Comparison of ENCODE assay signal across 1 cellular context in the genomic region with DNA sequence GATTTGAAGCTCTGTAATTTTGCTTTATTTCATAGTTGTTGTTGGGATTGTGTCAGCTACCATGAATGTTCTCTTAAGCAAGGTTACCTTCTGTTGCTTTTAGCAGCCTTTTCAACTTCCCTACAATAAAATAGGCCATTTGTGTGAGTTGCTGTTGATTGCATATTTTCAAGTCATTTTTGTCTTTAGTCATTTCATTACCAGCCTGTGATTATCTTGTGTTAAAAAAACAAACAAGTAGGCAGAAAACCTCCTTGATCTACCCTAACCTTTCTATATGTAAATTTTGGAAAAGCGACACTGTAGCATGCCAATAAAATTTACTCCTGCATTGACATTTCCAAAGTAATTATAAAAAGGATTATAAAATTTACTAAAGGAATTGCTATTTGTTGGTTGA.
TF ChIP-seq lines count a peak whose summit lies in the region.

No MANE protein-coding gene starts in this region.

TF ChIP-seq in HEK293, 187 proteins besides CTCF, POLR2A, EP300 and RAD21 (continued from another document):
- TF ChIP-seq BCL11A (tag by site-specific recombination; IDR thresholded peaks at IDR 0.05; ENCODE audit: low read depth) (no peak), KLF17 (tag by site-specific recombination; IDR thresholded peaks at IDR 0.05) (no peak), ZFP3 (tag by site-specific recombination; IDR thresholded peaks at IDR 0.05; ENCODE audit: low read depth) (no peak), GLI4 (tag by site-specific recombination; IDR thresholded peaks at IDR 0.05) (no peak), TRIM28 (IDR thresholded peaks at IDR 0.05; ENCODE audit: borderline replicate concordance, low read length) (no peak), ZNF660 (tag by site-specific recombination; IDR thresholded peaks at IDR 0.05) (no peak), ZNF2 (tag by site-specific recombination; IDR thresholded peaks at IDR 0.05) (no peak), ZXDB (tag by site-specific recombination; IDR thresholded peaks at IDR 0.05) (no peak), HOXD13 (CRISPR knock-in tag; IDR thresholded peaks at IDR 0.05; ENCODE audit: borderline replicate concordance) (no peak), ZNF626 (tag by site-specific recombination; IDR thresholded peaks at IDR 0.05) (no peak), ZNF24 (tag by site-specific recombination; IDR thresholded peaks at IDR 0.05) (no peak), ZNF214 (tag by site-specific recombination; IDR thresholded peaks at IDR 0.05; ENCODE audit: borderline replicate concordance) (no peak), ZNF26 (tag by site-specific recombination; IDR thresholded peaks at IDR 0.05) (no peak), ZNF404 (tag by site-specific recombination; IDR thresholded peaks at IDR 0.05) (no peak), ZNF585B (tag by site-specific recombination; IDR thresholded peaks at IDR 0.05) (no peak), ZNF146 (tag by site-specific recombination; IDR thresholded peaks at IDR 0.05) (no peak), ZNF530 (tag by site-specific recombination; IDR thresholded peaks at IDR 0.05; ENCODE audit: low read depth) (no peak), ZNF529 (tag by site-specific recombination; IDR thresholded peaks at IDR 0.05; ENCODE audit: insufficient replicate concordance) (no peak), ZNF571 (tag by site-specific recombination; IDR thresholded peaks at IDR 0.05) (no peak), ZNF266 (tag by site-specific recombination; IDR thresholded peaks at IDR 0.05; ENCODE audit: low read depth) (no peak), ZNF10 (tag by site-specific recombination; IDR thresholded peaks at IDR 0.05) (no peak), ZNF121 (tag by site-specific recombination; IDR thresholded peaks at IDR 0.05) (no peak), OSR2 (tag by site-specific recombination; IDR thresholded peaks at IDR 0.05) (peak; percentile 54; the same call in 1 of the 2 replicates), ZNF707 (tag by site-specific recombination; IDR thresholded peaks at IDR 0.05) (no peak), WT1 (tag by site-specific recombination; IDR thresholded peaks at IDR 0.05) (peak; percentile 49; the same call in 1 of the 2 replicates), ZBTB20 (tag by site-specific recombination; IDR thresholded peaks at IDR 0.05) (no peak), ZNF16 (tag by site-specific recombination; IDR thresholded peaks at IDR 0.05; ENCODE audit: low read depth) (no peak), ZNF138 (tag by site-specific recombination; IDR thresholded peaks at IDR 0.05; ENCODE audit: borderline replicate concordance) (no peak), ZNF239 (tag by site-specific recombination; IDR thresholded peaks at IDR 0.05) (no peak), KLF8 (tag by site-specific recombination; IDR thresholded peaks at IDR 0.05) (no peak), ZEB2 (tag by site-specific recombination; IDR thresholded peaks at IDR 0.05) (no peak), GLIS1 (tag by site-specific recombination; IDR thresholded peaks at IDR 0.05) (no peak), ZNF513 (tag by site-specific recombination; IDR thresholded peaks at IDR 0.05) (no peak), FEZF1 (tag by site-specific recombination; IDR thresholded peaks at IDR 0.05) (peak; percentile 96), ZNF48 (tag by site-specific recombination; IDR thresholded peaks at IDR 0.05) (no peak), KLF1 (tag by site-specific recombination; IDR thresholded peaks at IDR 0.05) (no peak)
- TF ChIP-seq, protein P1, sequence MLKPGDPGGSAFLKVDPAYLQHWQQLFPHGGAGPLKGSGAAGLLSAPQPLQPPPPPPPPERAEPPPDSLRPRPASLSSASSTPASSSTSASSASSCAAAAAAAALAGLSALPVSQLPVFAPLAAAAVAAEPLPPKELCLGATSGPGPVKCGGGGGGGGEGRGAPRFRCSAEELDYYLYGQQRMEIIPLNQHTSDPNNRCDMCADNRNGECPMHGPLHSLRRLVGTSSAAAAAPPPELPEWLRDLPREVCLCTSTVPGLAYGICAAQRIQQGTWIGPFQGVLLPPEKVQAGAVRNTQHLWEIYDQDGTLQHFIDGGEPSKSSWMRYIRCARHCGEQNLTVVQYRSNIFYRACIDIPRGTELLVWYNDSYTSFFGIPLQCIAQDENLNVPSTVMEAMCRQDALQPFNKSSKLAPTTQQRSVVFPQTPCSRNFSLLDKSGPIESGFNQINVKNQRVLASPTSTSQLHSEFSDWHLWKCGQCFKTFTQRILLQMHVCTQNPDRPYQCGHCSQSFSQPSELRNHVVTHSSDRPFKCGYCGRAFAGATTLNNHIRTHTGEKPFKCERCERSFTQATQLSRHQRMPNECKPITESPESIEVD (tag by site-specific recombination; IDR thresholded peaks at IDR 0.05), result peak; percentile 82
- TF ChIP-seq, protein P2, sequence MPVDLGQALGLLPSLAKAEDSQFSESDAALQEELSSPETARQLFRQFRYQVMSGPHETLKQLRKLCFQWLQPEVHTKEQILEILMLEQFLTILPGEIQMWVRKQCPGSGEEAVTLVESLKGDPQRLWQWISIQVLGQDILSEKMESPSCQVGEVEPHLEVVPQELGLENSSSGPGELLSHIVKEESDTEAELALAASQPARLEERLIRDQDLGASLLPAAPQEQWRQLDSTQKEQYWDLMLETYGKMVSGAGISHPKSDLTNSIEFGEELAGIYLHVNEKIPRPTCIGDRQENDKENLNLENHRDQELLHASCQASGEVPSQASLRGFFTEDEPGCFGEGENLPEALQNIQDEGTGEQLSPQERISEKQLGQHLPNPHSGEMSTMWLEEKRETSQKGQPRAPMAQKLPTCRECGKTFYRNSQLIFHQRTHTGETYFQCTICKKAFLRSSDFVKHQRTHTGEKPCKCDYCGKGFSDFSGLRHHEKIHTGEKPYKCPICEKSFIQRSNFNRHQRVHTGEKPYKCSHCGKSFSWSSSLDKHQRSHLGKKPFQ (tag by site-specific recombination; IDR thresholded peaks at IDR 0.05), result no peak
TF ChIP-seq in HEK293: peak in this region for 6.
